ENCODE assay signal across 1 cellular context in the genomic region with DNA sequence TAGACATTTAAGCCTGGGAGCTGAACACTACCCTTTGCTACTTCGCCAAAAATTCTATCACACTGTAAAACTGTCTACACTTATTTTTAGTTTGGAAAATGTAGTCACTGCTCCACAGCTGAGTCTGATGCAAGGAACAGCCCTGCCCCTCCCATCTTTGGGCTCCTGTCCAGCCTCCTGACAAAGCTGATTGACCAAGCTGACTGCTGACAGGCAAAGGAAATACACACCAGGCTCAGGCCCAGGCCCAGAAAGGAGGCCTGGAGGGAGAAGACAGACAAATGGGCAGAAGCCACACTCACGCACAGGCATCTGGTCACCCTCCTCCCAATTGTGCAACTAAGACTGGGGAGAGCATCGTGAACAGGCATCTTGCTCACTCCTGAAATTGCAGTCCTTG.
A peak's percentile ranks its signal among the peaks of the same experiment; 100 is the strongest.
TF ChIP-seq lines count a peak whose summit lies in the region.

No MANE protein-coding gene starts in this region.

TF ChIP-seq in K562, 482 proteins besides CTCF, POLR2A, EP300 and RAD21:
- TF ChIP-seq, protein P1, sequence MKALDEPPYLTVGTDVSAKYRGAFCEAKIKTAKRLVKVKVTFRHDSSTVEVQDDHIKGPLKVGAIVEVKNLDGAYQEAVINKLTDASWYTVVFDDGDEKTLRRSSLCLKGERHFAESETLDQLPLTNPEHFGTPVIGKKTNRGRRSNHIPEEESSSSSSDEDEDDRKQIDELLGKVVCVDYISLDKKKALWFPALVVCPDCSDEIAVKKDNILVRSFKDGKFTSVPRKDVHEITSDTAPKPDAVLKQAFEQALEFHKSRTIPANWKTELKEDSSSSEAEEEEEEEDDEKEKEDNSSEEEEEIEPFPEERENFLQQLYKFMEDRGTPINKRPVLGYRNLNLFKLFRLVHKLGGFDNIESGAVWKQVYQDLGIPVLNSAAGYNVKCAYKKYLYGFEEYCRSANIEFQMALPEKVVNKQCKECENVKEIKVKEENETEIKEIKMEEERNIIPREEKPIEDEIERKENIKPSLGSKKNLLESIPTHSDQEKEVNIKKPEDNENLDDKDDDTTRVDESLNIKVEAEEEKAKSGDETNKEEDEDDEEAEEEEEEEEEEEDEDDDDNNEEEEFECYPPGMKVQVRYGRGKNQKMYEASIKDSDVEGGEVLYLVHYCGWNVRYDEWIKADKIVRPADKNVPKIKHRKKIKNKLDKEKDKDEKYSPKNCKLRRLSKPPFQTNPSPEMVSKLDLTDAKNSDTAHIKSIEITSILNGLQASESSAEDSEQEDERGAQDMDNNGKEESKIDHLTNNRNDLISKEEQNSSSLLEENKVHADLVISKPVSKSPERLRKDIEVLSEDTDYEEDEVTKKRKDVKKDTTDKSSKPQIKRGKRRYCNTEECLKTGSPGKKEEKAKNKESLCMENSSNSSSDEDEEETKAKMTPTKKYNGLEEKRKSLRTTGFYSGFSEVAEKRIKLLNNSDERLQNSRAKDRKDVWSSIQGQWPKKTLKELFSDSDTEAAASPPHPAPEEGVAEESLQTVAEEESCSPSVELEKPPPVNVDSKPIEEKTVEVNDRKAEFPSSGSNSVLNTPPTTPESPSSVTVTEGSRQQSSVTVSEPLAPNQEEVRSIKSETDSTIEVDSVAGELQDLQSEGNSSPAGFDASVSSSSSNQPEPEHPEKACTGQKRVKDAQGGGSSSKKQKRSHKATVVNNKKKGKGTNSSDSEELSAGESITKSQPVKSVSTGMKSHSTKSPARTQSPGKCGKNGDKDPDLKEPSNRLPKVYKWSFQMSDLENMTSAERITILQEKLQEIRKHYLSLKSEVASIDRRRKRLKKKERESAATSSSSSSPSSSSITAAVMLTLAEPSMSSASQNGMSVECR (CRISPR knock-in tag; IDR thresholded peaks at IDR 0.05), result no peak
- TF ChIP-seq NONO (IDR thresholded peaks at IDR 0.05; ENCODE audit: low read depth in 2 of 2, low read length in 1 of 2) (no peak), NRF1 (conservative IDR thresholded peaks at IDR 0.05 in 1 of 2, IDR thresholded peaks at IDR 0.05 in 1 of 2) (no peak), SIRT6 (IDR thresholded peaks at IDR 0.05; ENCODE audit: low read depth, low read length) (no peak), RFX7 (CRISPR knock-in tag; IDR thresholded peaks at IDR 0.05) (no peak), ELF1 (tag; IDR thresholded peaks at IDR 0.05) (no peak), CEBPG (CRISPR knock-in tag; IDR thresholded peaks at IDR 0.05) (no peak), CEBPG (tag; conservative IDR thresholded peaks at IDR 0.05 in 1 of 2, IDR thresholded peaks at IDR 0.05 in 1 of 2) (peak in 1 of 2 experiments; percentile 30; a peak in 1 of 4 replicates), DNMT1 (IDR thresholded peaks at IDR 0.05) (no peak), SMAD4 (CRISPR knock-in tag; conservative IDR thresholded peaks at IDR 0.05) (no peak), NFE2L1 (tag; IDR thresholded peaks at IDR 0.05; ENCODE audit: borderline replicate concordance, low read depth) (no peak), ZKSCAN3 (CRISPR knock-in tag; IDR thresholded peaks at IDR 0.05) (no peak), PTBP1 (IDR thresholded peaks at IDR 0.05; ENCODE audit: low read depth, low read length) (no peak), FOXK1 (CRISPR knock-in tag; IDR thresholded peaks at IDR 0.05; ENCODE audit: borderline replicate concordance) (no peak)
- TF ChIP-seq, protein P2, sequence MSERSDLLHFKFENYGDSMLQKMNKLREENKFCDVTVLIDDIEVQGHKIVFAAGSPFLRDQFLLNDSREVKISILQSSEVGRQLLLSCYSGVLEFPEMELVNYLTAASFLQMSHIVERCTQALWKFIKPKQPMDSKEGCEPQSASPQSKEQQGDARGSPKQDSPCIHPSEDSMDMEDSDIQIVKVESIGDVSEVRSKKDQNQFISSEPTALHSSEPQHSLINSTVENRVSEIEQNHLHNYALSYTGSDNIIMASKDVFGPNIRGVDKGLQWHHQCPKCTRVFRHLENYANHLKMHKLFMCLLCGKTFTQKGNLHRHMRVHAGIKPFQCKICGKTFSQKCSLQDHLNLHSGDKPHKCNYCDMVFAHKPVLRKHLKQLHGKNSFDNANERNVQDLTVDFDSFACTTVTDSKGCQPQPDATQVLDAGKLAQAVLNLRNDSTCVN (CRISPR knock-in tag; IDR thresholded peaks at IDR 0.05), result no peak
- TF ChIP-seq, protein P3, sequence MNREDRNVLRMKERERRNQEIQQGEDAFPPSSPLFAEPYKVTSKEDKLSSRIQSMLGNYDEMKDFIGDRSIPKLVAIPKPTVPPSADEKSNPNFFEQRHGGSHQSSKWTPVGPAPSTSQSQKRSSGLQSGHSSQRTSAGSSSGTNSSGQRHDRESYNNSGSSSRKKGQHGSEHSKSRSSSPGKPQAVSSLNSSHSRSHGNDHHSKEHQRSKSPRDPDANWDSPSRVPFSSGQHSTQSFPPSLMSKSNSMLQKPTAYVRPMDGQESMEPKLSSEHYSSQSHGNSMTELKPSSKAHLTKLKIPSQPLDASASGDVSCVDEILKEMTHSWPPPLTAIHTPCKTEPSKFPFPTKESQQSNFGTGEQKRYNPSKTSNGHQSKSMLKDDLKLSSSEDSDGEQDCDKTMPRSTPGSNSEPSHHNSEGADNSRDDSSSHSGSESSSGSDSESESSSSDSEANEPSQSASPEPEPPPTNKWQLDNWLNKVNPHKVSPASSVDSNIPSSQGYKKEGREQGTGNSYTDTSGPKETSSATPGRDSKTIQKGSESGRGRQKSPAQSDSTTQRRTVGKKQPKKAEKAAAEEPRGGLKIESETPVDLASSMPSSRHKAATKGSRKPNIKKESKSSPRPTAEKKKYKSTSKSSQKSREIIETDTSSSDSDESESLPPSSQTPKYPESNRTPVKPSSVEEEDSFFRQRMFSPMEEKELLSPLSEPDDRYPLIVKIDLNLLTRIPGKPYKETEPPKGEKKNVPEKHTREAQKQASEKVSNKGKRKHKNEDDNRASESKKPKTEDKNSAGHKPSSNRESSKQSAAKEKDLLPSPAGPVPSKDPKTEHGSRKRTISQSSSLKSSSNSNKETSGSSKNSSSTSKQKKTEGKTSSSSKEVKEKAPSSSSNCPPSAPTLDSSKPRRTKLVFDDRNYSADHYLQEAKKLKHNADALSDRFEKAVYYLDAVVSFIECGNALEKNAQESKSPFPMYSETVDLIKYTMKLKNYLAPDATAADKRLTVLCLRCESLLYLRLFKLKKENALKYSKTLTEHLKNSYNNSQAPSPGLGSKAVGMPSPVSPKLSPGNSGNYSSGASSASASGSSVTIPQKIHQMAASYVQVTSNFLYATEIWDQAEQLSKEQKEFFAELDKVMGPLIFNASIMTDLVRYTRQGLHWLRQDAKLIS (CRISPR knock-in tag; IDR thresholded peaks at IDR 0.05), result no peak
- TF ChIP-seq, protein P4, sequence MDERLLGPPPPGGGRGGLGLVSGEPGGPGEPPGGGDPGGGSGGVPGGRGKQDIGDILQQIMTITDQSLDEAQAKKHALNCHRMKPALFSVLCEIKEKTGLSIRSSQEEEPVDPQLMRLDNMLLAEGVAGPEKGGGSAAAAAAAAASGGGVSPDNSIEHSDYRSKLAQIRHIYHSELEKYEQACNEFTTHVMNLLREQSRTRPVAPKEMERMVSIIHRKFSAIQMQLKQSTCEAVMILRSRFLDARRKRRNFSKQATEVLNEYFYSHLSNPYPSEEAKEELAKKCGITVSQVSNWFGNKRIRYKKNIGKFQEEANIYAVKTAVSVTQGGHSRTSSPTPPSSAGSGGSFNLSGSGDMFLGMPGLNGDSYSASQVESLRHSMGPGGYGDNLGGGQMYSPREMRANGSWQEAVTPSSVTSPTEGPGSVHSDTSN (CRISPR knock-in tag; IDR thresholded peaks at IDR 0.05; ENCODE audit: low read depth), result no peak
- TF ChIP-seq, protein P4 (tag; conservative IDR thresholded peaks at IDR 0.05; ENCODE audit: low read depth), result peak; percentile 53; the same call in 1 of the 2 replicates
- TF ChIP-seq, protein P5, sequence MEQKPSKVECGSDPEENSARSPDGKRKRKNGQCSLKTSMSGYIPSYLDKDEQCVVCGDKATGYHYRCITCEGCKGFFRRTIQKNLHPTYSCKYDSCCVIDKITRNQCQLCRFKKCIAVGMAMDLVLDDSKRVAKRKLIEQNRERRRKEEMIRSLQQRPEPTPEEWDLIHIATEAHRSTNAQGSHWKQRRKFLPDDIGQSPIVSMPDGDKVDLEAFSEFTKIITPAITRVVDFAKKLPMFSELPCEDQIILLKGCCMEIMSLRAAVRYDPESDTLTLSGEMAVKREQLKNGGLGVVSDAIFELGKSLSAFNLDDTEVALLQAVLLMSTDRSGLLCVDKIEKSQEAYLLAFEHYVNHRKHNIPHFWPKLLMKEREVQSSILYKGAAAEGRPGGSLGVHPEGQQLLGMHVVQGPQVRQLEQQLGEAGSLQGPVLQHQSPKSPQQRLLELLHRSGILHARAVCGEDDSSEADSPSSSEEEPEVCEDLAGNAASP (IDR thresholded peaks at IDR 0.05), result no peak
